Comparison of ENCODE assay signal across 4 cellular contexts in the genomic region with DNA sequence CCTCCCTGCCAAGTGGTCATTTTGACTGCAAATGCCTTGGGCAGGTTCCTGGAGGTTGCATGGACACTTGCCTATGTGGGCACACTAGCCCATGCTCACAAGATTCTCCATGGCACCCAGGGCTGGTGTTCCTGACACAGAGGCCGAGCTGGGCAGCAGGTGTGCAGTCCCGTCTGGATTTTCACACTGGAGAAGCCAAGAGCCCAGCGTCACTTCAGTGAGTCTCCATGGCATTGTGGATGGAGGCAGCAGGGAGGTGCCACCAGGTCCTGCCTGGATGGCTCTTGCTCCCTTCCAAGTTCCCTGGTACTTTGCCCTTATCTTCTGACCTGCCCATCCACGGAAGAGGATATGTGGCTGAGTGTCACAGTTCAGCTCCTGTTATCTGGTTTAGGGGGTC.
"Had no signal": no experiment of that assay in that cellular context is flagged by ENCODE, and none has a peak within 500 bp of the region (broad histone marks: within the 10 kb centered on the region; RNA-seq: fewer than 3 reads in every experiment).

No MANE protein-coding gene starts in this region.

- DNase-seq: GOT3, H9, HCEC 1CT, IMR-90 had no signal

- H3K27ac Mint-ChIP-seq: H9 had no signal

- H3K4me3 Mint-ChIP-seq: H9 had no signal
